In the genomic region with DNA sequence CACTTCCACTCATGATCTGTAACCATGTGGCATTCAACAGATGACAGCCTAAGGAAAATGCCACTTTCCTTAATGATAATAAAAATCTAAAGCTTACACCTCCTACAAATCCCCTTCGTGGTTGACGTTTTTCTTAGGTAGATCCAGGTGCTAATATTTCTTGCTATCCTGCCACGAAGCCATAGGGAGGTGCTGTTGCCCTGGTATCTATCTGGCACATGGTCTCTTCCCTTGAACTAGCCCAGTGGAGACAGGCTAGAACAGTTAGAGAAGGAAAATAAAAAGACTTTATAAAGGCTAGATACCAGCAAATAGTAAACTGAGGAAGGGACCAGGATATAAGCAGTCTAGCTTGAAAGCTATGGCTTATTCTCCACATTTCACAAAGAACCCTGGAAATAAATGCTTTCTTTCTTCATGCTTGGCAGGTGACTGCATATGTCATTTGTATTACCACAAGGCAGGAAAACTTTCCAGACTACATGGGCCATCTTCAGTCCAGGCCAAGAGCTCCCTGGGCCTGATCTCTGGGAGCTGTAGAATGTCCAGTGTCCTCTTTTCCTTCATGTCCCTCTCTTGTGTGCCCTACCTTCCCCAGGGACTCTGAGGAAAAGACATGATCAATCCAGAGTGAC, we compare ENCODE assay signal across 8 cellular contexts. TPM values are rescaled to one million over a fixed set of nuclear protein-coding genes. Genes with fewer than 3 reads are reported as not detected.
DNase-seq lines count a peak whose midpoint lies in the region; FAIRE-seq and TF ChIP-seq lines count a peak whose summit lies in the region.

No MANE protein-coding gene starts in this region.

- no peaks in the 10 kb centered on the region for H3K36me3 Mint-ChIP-seq in endodermal cell (ENCODE audit: low read depth)
- H3K36me3 Mint-ChIP-seq in progenitor cell of endocrine pancreas (ENCODE audit: insufficient read depth) = no peaks in the 10 kb centered on the region

- H3K4me3 ChIP-seq in endodermal cell (ENCODE audit: low read length) (no peak overlapping the region), lower leg skin (ENCODE audit: low read depth, poor library complexity, severe bottlenecking) (no peak overlapping the region)

- FAIRE-seq in H54 (lab: Jason Lieb, UNC) = no peak

- no peak overlapping the region for H3K4me3 Mint-ChIP-seq in endodermal cell
- H3K4me3 Mint-ChIP-seq in progenitor cell of endocrine pancreas (ENCODE audit: low read depth) = no peak overlapping the region

- intact Hi-C loops in lower leg skin (cut with DNase I; ENCODE audit: low total_unique reads) = loop anchor here (10.0 kb wide), 1 partner anchor 344 kb away; the partner anchor contains the start of gene GNPTAB

- WGBS in endodermal cell (ENCODE audit: insufficient coverage in 1 of 2, insufficient read length in 1 of 2), 2 experiments = 18% methylated on average over 3 of the region's 3 CpGs; no CpG with 5 or more reads in 1 of the 2 experiments
- 3% methylated on average over 3 of the region's 3 CpGs for WGBS in lower leg skin, 2 donors

- TF ChIP-seq CTCF in endodermal cell (conservative IDR thresholded peaks at IDR 0.05) (peak; percentile 86), progenitor cell of endocrine pancreas (IDR thresholded peaks at IDR 0.05; ENCODE audit: unreplicated experiment) (peak; percentile 62), lower leg skin (IDR thresholded peaks at IDR 0.05) (no peak)

- TF ChIP-seq POLR2A in H54 (IDR thresholded peaks at IDR 0.05; ENCODE audit: low read depth, low read length) = no peak
- no peak for TF ChIP-seq POLR2A in lower leg skin (IDR thresholded peaks at IDR 0.05)

- H3K4me1 ChIP-seq in endodermal cell (ENCODE audit: control insufficient read depth, insufficient read depth, low read length) = no peaks in the 10 kb centered on the region

- H3K4me1 Mint-ChIP-seq in endodermal cell = no peaks in the 10 kb centered on the region
- no peaks in the 10 kb centered on the region for H3K4me1 Mint-ChIP-seq in progenitor cell of endocrine pancreas (ENCODE audit: low read depth)

- H3K27me3 Mint-ChIP-seq in endodermal cell (ENCODE audit: insufficient read depth) (no peaks in the 10 kb centered on the region), progenitor cell of endocrine pancreas (peaks cover 3% of the 10 kb centered on the region)

- no peak overlapping the region for H3K9ac ChIP-seq in endodermal cell (ENCODE audit: extremely low read depth, low read length, poor library complexity, severe bottlenecking)

- H3K27ac Mint-ChIP-seq in endodermal cell (no peak overlapping the region), progenitor cell of endocrine pancreas (no peak overlapping the region)

- no peaks in the 10 kb centered on the region for H3K36me3 ChIP-seq in endodermal cell (ENCODE audit: control insufficient read depth, insufficient read depth, low read length)

- no peak overlapping the region for H3K27ac ChIP-seq in endodermal cell (ENCODE audit: low read depth, low read length)

- no peaks in the 10 kb centered on the region for H3K9me3 Mint-ChIP-seq in endodermal cell
- H3K9me3 Mint-ChIP-seq in progenitor cell of endocrine pancreas (ENCODE audit: low read depth) = no peaks in the 10 kb centered on the region

- DNase-seq in D341Med (ENCODE audit: low spot score) (peak; percentile 60), H54 (ENCODE audit: insufficient read length, low spot score) (peak; percentile 10), NCI-H345 treated with DMSO at 0.1 percent for 48 hours (lab: John Stamatoyannopoulos, UW; ENCODE audit: unreplicated experiment) (peak; percentile 14), endodermal cell (peak; percentile 87), progenitor cell of endocrine pancreas (ENCODE audit: low spot score, unreplicated experiment) (no peak), lower leg skin (ENCODE audit: low spot score in 2 of 2) (no peak), DMS153 (lab: John Stamatoyannopoulos, UW) (no peak)
- DNase-seq in activated CD4-positive, alpha-beta T cell treated with anti-CD3 and anti-CD28 coated beads for 1 hour = no peak

- no peaks in the 10 kb centered on the region for H3K9me3 ChIP-seq in endodermal cell (ENCODE audit: control insufficient read depth, low read length)

- no peaks in the 10 kb centered on the region for H3K27me3 ChIP-seq in endodermal cell (ENCODE audit: control insufficient read depth, insufficient read depth, low read length, poor library complexity, severe bottlenecking)

RNA-seq across cellular contexts. Expression of gene SPIC, which starts 15.3 kb away (rescaled TPM):
- not detected for total RNA-seq in endodermal cell
- polyA plus RNA-seq in endodermal cell (2013, experiment 1 of 2) = not detected
- not detected for polyA plus RNA-seq in endodermal cell (2013, experiment 2 of 2)
- total RNA-seq in progenitor cell of endocrine pancreas = not detected in 2 replicates
- under 1 TPM in 1 of 4 donors, not detected in 3; 0.22 TPM for total RNA-seq in lower leg skin

Comparison
In these comparisons a context has a peak if more than half of its experiments do, and no peak if none do; other contexts are left out.
1. DNase-seq: peak in D341Med (single experiment), H54 (single experiment), NCI-H345 treated with DMSO at 0.1 percent for 48 hours (single experiment) and endodermal cell (single experiment); none in progenitor cell of endocrine pancreas (single experiment), lower leg skin (0 of 2), DMS153 (single experiment) and activated CD4-positive, alpha-beta T cell treated with anti-CD3 and anti-CD28 coated beads for 1 hour (single experiment).
2. CTCF ChIP-seq: peak in endodermal cell (single experiment) and progenitor cell of endocrine pancreas (single experiment); none in lower leg skin (0 of 3).